ENCODE assay signal across 17 cellular contexts in genomic region chr3:183734750-183735284, GRCh38.
"Had no signal": no experiment of that assay in that cellular context is flagged by ENCODE, and none has a peak within 500 bp of the region (broad histone marks: within the 10 kb centered on the region; RNA-seq: fewer than 3 reads in every experiment).

No MANE protein-coding gene starts in this region.

- H3K4me1 ChIP-seq: colonic mucosa, gastroesophageal sphincter, psoas muscle, spleen had no signal

- DNase-seq: activated CD4-positive, alpha-beta memory T cell treated with anti-CD3 and anti-CD28 coated beads, Interleukin-2, amount 10 ng/mL, durations not matched to agents 7 days and 5 days; activated CD4-positive, alpha-beta T cell treated with anti-CD3 and anti-CD28 coated beads for 4 hours; activated naive CD4-positive, alpha-beta T cell treated with anti-CD3 and anti-CD28 coated beads, Interleukin-2, amount 10 ng/mL, durations not matched to agents 7 days and 5 days; activated T-cell treated with anti-CD3 and anti-CD28 coated beads, Interleukin-2, amount 50 U/mL, for 24 hours; caudate nucleus; colonic mucosa; effector CD4-positive, alpha-beta T cell; hippocampal formation; psoas muscle; spleen; T-helper 2 cell had no signal

- H3K27ac ChIP-seq: colonic mucosa, gastroesophageal sphincter, psoas muscle had no signal

- H3K4me3 Mint-ChIP-seq: activated CD4-positive, alpha-beta memory T cell treated with anti-CD3 and anti-CD28 coated beads, Interleukin-2, amount 10 ng/mL, durations not matched to agents 7 days and 5 days; activated naive CD4-positive, alpha-beta T cell treated with anti-CD3 and anti-CD28 coated beads, Interleukin-2, amount 10 ng/mL, durations not matched to agents 7 days and 5 days; activated T-cell treated with anti-CD3 and anti-CD28 coated beads, Interleukin-2, amount 50 U/mL, for 24 hours; stimulated activated naive CD8-positive, alpha-beta T cell treated with anti-CD3 and anti-CD28 coated beads, Interleukin-15, Interleukin-2, amounts not matched to agents 100 ng/mL and 50 ng/mL, for 24 hours; type B pancreatic cell; WTC11 had no signal

- H3K4me3 ChIP-seq: colonic mucosa, gastroesophageal sphincter, psoas muscle, spleen had no signal

- ATAC-seq: gastroesophageal sphincter, left lobe of liver, psoas muscle, sciatic nerve, WTC11 had no signal

- H3K36me3 ChIP-seq: colonic mucosa had no signal

- H3K4me1 Mint-ChIP-seq: activated CD4-positive, alpha-beta memory T cell treated with anti-CD3 and anti-CD28 coated beads, Interleukin-2, amount 10 ng/mL, durations not matched to agents 7 days and 5 days; activated naive CD4-positive, alpha-beta T cell treated with anti-CD3 and anti-CD28 coated beads, Interleukin-2, amount 10 ng/mL, durations not matched to agents 7 days and 5 days; WTC11 had no signal

- H3K9me3 ChIP-seq: colonic mucosa, gastroesophageal sphincter, psoas muscle, spleen had no signal

- H3K9me3 Mint-ChIP-seq: activated naive CD4-positive, alpha-beta T cell treated with anti-CD3 and anti-CD28 coated beads, Interleukin-2, amount 10 ng/mL, durations not matched to agents 7 days and 5 days; activated T-cell treated with anti-CD3 and anti-CD28 coated beads, Interleukin-2, amount 50 U/mL, for 24 hours; stimulated activated naive CD8-positive, alpha-beta T cell treated with anti-CD3 and anti-CD28 coated beads, Interleukin-15, Interleukin-2, amounts not matched to agents 100 ng/mL and 50 ng/mL, for 24 hours; type B pancreatic cell had no signal

- H3K27ac Mint-ChIP-seq: activated CD4-positive, alpha-beta memory T cell treated with anti-CD3 and anti-CD28 coated beads, Interleukin-2, amount 10 ng/mL, durations not matched to agents 7 days and 5 days; activated naive CD4-positive, alpha-beta T cell treated with anti-CD3 and anti-CD28 coated beads, Interleukin-2, amount 10 ng/mL, durations not matched to agents 7 days and 5 days; activated T-cell treated with anti-CD3 and anti-CD28 coated beads, Interleukin-2, amount 50 U/mL, for 24 hours; stimulated activated naive CD8-positive, alpha-beta T cell treated with anti-CD3 and anti-CD28 coated beads, Interleukin-15, Interleukin-2, amounts not matched to agents 100 ng/mL and 50 ng/mL, for 24 hours; type B pancreatic cell; WTC11 had no signal

- H3K27me3 ChIP-seq: colonic mucosa, gastroesophageal sphincter, spleen had no signal

- H3K27me3 Mint-ChIP-seq: activated CD4-positive, alpha-beta memory T cell treated with anti-CD3 and anti-CD28 coated beads, Interleukin-2, amount 10 ng/mL, durations not matched to agents 7 days and 5 days; activated naive CD4-positive, alpha-beta T cell treated with anti-CD3 and anti-CD28 coated beads, Interleukin-2, amount 10 ng/mL, durations not matched to agents 7 days and 5 days; activated T-cell treated with anti-CD3 and anti-CD28 coated beads, Interleukin-2, amount 50 U/mL, for 24 hours; stimulated activated naive CD8-positive, alpha-beta T cell treated with anti-CD3 and anti-CD28 coated beads, Interleukin-15, Interleukin-2, amounts not matched to agents 100 ng/mL and 50 ng/mL, for 24 hours; type B pancreatic cell had no signal
